38 cellular contexts compared by ENCODE assay signal in genomic region chr1:82807563-82807962, GRCh38.
"Had no signal": no experiment of that assay in that cellular context is flagged by ENCODE, and none has a peak within 500 bp of the region (broad histone marks: within the 10 kb centered on the region; RNA-seq: fewer than 3 reads in every experiment).

No MANE protein-coding gene starts in this region.

- H3K27ac Mint-ChIP-seq: activated naive CD4-positive, alpha-beta T cell treated with anti-CD3 and anti-CD28 coated beads for 36 hours; activated naive CD4-positive, alpha-beta T cell treated with anti-CD3 and anti-CD28 coated beads, Interleukin-2, amount 10 ng/mL, durations not matched to agents 7 days and 5 days; activated naive CD4-positive, alpha-beta T cell treated with anti-CD3 and anti-CD28 coated beads, Interleukin-2, amount 50 U/mL, for 24 hours; activated naive CD4-positive, alpha-beta T cell treated with anti-CD3 and anti-CD28 coated beads, Interleukin-2, amount 50 U/mL, for 72 hours; activated naive CD8-positive, alpha-beta T cell; activated naive CD8-positive, alpha-beta T cell treated with anti-CD3 and anti-CD28 coated beads for 36 hours; activated naive CD8-positive, alpha-beta T cell treated with anti-CD3 and anti-CD28 coated beads, Interleukin-2, amount 10 ng/mL, durations not matched to agents 7 days and 5 days; activated naive CD8-positive, alpha-beta T cell treated with anti-CD3 and anti-CD28 coated beads, Interleukin-2, amount 50 U/mL, for 24 hours; activated T-cell treated with anti-CD3 and anti-CD28 coated beads, Interleukin-2, amount 50 U/mL, for 24 hours; activated T-cell treated with anti-CD3 and anti-CD28 coated beads, Interleukin-2, amount 50 U/mL, for 72 hours; activated T-helper 1 cell treated with anti-CD3 and anti-CD28 coated beads, Interleukin-12 subunit alpha, Interleukin-12 subunit beta, Interleukin-2, Interleukin-4 antibody, amounts not matched to agents 30 ng/mL and 10 ng/mL and 1 ng/mL, durations not matched to agents 14 hours and 24 hours and 36 hours; activated T-helper 17 cell treated with anti-CD3 and anti-CD28 coated beads, Interleukin-2, amount 50 U/mL, for 72 hours; activated T-helper 2 cell treated with anti-CD3 and anti-CD28 coated beads, Interferon-gamma antibody, Interleukin-2, Interleukin-4, amounts not matched to agents 10 μg/mL and 5 μg/mL and 100 μg/mL, durations not matched to agents 14 hours and 24 hours and 36 hours; brain had no signal

- H3K27me3 Mint-ChIP-seq: activated naive CD4-positive, alpha-beta T cell treated with anti-CD3 and anti-CD28 coated beads, Interleukin-2, amount 10 ng/mL, durations not matched to agents 7 days and 5 days; activated T-cell treated with anti-CD3 and anti-CD28 coated beads, Interleukin-2, amount 50 U/mL, for 24 hours; activated T-helper 17 cell treated with anti-CD3 and anti-CD28 coated beads, Interleukin-2, amount 50 U/mL, for 72 hours; central memory CD8-positive, alpha-beta T cell had no signal

- H3K9me3 Mint-ChIP-seq: activated naive CD4-positive, alpha-beta T cell treated with anti-CD3 and anti-CD28 coated beads for 36 hours; activated naive CD4-positive, alpha-beta T cell treated with anti-CD3 and anti-CD28 coated beads, Interleukin-2, amount 10 ng/mL, durations not matched to agents 7 days and 5 days; activated naive CD4-positive, alpha-beta T cell treated with anti-CD3 and anti-CD28 coated beads, Interleukin-2, amount 50 U/mL, for 24 hours; activated naive CD4-positive, alpha-beta T cell treated with anti-CD3 and anti-CD28 coated beads, Interleukin-2, amount 50 U/mL, for 72 hours; activated naive CD8-positive, alpha-beta T cell treated with anti-CD3 and anti-CD28 coated beads for 36 hours; activated naive CD8-positive, alpha-beta T cell treated with anti-CD3 and anti-CD28 coated beads, Interleukin-2, amount 10 ng/mL, durations not matched to agents 7 days and 5 days; activated naive CD8-positive, alpha-beta T cell treated with anti-CD3 and anti-CD28 coated beads, Interleukin-2, amount 50 U/mL, for 24 hours; activated T-cell treated with anti-CD3 and anti-CD28 coated beads, Interleukin-2, amount 50 U/mL, for 24 hours; activated T-cell treated with anti-CD3 and anti-CD28 coated beads, Interleukin-2, amount 50 U/mL, for 4 hours; activated T-cell treated with anti-CD3 and anti-CD28 coated beads, Interleukin-2, amount 50 U/mL, for 72 hours; activated T-helper 1 cell treated with anti-CD3 and anti-CD28 coated beads, Interleukin-12 subunit alpha, Interleukin-12 subunit beta, Interleukin-2, Interleukin-4 antibody, amounts not matched to agents 30 ng/mL and 10 ng/mL and 1 ng/mL, durations not matched to agents 14 hours and 24 hours and 36 hours; activated T-helper 2 cell treated with anti-CD3 and anti-CD28 coated beads, Interferon-gamma antibody, Interleukin-2, Interleukin-4, amounts not matched to agents 10 μg/mL and 5 μg/mL and 100 μg/mL, durations not matched to agents 14 hours and 24 hours and 36 hours had no signal

- H3K4me1 ChIP-seq: adrenal gland, ascending aorta, body of pancreas, breast epithelium had no signal

- H3K4me1 Mint-ChIP-seq: activated naive CD4-positive, alpha-beta T cell treated with anti-CD3 and anti-CD28 coated beads, Interleukin-2, amount 10 ng/mL, durations not matched to agents 7 days and 5 days; activated naive CD4-positive, alpha-beta T cell treated with anti-CD3 and anti-CD28 coated beads, Interleukin-2, amount 50 U/mL, for 24 hours; activated naive CD8-positive, alpha-beta T cell treated with anti-CD3 and anti-CD28 coated beads for 36 hours; activated naive CD8-positive, alpha-beta T cell treated with anti-CD3 and anti-CD28 coated beads, Interleukin-2, amount 10 ng/mL, durations not matched to agents 7 days and 5 days; activated naive CD8-positive, alpha-beta T cell treated with anti-CD3 and anti-CD28 coated beads, Interleukin-2, amount 50 U/mL, for 24 hours; activated T-helper 17 cell treated with anti-CD3 and anti-CD28 coated beads, Interleukin-2, amount 50 U/mL, for 72 hours; central memory CD8-positive, alpha-beta T cell had no signal

- DNase-seq: activated effector memory CD4-positive, alpha-beta T cell treated with anti-CD3 and anti-CD28 coated beads, Interleukin-2, amount 50 U/mL, for 16 hours; activated effector memory CD4-positive, alpha-beta T cell treated with Interleukin-2 at 50 U/mL for 16 hours; activated gamma-delta T cell; activated gamma-delta T cell treated with Interleukin-2 at 50 U/mL for 16 hours; activated naive CD4-positive, alpha-beta T cell; activated naive CD4-positive, alpha-beta T cell treated with anti-CD3 and anti-CD28 coated beads for 36 hours; activated naive CD4-positive, alpha-beta T cell treated with anti-CD3 and anti-CD28 coated beads, Interleukin-2, amount 10 ng/mL, durations not matched to agents 7 days and 5 days; activated naive CD4-positive, alpha-beta T cell treated with anti-CD3 and anti-CD28 coated beads, Interleukin-2, amount 50 U/mL, for 16 hours; activated naive CD4-positive, alpha-beta T cell treated with Interleukin-2 at 50 U/mL for 16 hours; activated naive CD8-positive, alpha-beta T cell treated with anti-CD3 and anti-CD28 coated beads for 36 hours; activated naive CD8-positive, alpha-beta T cell treated with anti-CD3 and anti-CD28 coated beads, Interleukin-2, amount 10 ng/mL, durations not matched to agents 7 days and 5 days; activated naive CD8-positive, alpha-beta T cell treated with anti-CD3 and anti-CD28 coated beads, Interleukin-2, amount 50 U/mL, for 24 hours; activated T-cell treated with anti-CD3 and anti-CD28 coated beads, Interleukin-2, amount 50 U/mL, for 1 hour; activated T-cell treated with anti-CD3 and anti-CD28 coated beads, Interleukin-2, amount 50 U/mL, for 24 hours; activated T-cell treated with anti-CD3 and anti-CD28 coated beads, Interleukin-2, amount 50 U/mL, for 4 hours; activated T-cell treated with anti-CD3 and anti-CD28 coated beads, Interleukin-2, amount 50 U/mL, for 48 hours; activated T-cell treated with anti-CD3 and anti-CD28 coated beads, Interleukin-2, amount 50 U/mL, for 72 hours; adrenal gland; amniotic stem cell; amygdala; anterior cingulate cortex; aorta; body of pancreas; brain microvascular endothelial cell; caudate nucleus; central memory CD4-positive, alpha-beta T cell; cerebellar nuclear complex had no signal

- H3K4me3 Mint-ChIP-seq: activated naive CD4-positive, alpha-beta T cell treated with anti-CD3 and anti-CD28 coated beads for 36 hours; activated naive CD4-positive, alpha-beta T cell treated with anti-CD3 and anti-CD28 coated beads, Interleukin-2, amount 10 ng/mL, durations not matched to agents 7 days and 5 days; activated naive CD4-positive, alpha-beta T cell treated with anti-CD3 and anti-CD28 coated beads, Interleukin-2, amount 50 U/mL, for 24 hours; activated naive CD8-positive, alpha-beta T cell; activated naive CD8-positive, alpha-beta T cell treated with anti-CD3 and anti-CD28 coated beads for 36 hours; activated naive CD8-positive, alpha-beta T cell treated with anti-CD3 and anti-CD28 coated beads, Interleukin-2, amount 10 ng/mL, durations not matched to agents 7 days and 5 days; activated naive CD8-positive, alpha-beta T cell treated with anti-CD3 and anti-CD28 coated beads, Interleukin-2, amount 50 U/mL, for 24 hours; activated T-cell treated with anti-CD3 and anti-CD28 coated beads, Interleukin-2, amount 50 U/mL, for 24 hours; activated T-cell treated with anti-CD3 and anti-CD28 coated beads, Interleukin-2, amount 50 U/mL, for 4 hours; activated T-cell treated with anti-CD3 and anti-CD28 coated beads, Interleukin-2, amount 50 U/mL, for 72 hours; activated T-helper 1 cell treated with anti-CD3 and anti-CD28 coated beads, Interleukin-12 subunit alpha, Interleukin-12 subunit beta, Interleukin-2, Interleukin-4 antibody, amounts not matched to agents 30 ng/mL and 10 ng/mL and 1 ng/mL, durations not matched to agents 14 hours and 24 hours and 36 hours; activated T-helper 17 cell treated with anti-CD3 and anti-CD28 coated beads, Interleukin-2, amount 50 U/mL, for 72 hours; brain; central memory CD8-positive, alpha-beta T cell had no signal

- H3K9me3 ChIP-seq: adrenal gland, ascending aorta, body of pancreas, breast epithelium had no signal

- H3K36me3 Mint-ChIP-seq: activated naive CD4-positive, alpha-beta T cell treated with anti-CD3 and anti-CD28 coated beads, Interleukin-2, amount 10 ng/mL, durations not matched to agents 7 days and 5 days; activated naive CD4-positive, alpha-beta T cell treated with anti-CD3 and anti-CD28 coated beads, Interleukin-2, amount 50 U/mL, for 24 hours; activated naive CD4-positive, alpha-beta T cell treated with anti-CD3 and anti-CD28 coated beads, Interleukin-2, amount 50 U/mL, for 72 hours; activated naive CD8-positive, alpha-beta T cell; activated naive CD8-positive, alpha-beta T cell treated with anti-CD3 and anti-CD28 coated beads for 36 hours; activated naive CD8-positive, alpha-beta T cell treated with anti-CD3 and anti-CD28 coated beads, Interleukin-2, amount 10 ng/mL, durations not matched to agents 7 days and 5 days; brain had no signal

- H3K27me3 ChIP-seq: adrenal gland, ascending aorta, body of pancreas, brain microvascular endothelial cell, breast epithelium, cardiac muscle cell had no signal

- H3K36me3 ChIP-seq: adrenal gland, ascending aorta, brain microvascular endothelial cell, breast epithelium, cardiac muscle cell had no signal

- H3K4me3 ChIP-seq: adrenal gland, ascending aorta, body of pancreas, breast epithelium, cardiac muscle cell had no signal

- H3K27ac ChIP-seq: adrenal gland, ascending aorta, body of pancreas, brain microvascular endothelial cell, breast epithelium, cardiac muscle cell had no signal
